ENCODE assay signal across 40 cellular contexts in genomic region chr12:113659015-113659414, GRCh38.
"Had no signal": no experiment of that assay in that cellular context is flagged by ENCODE, and none has a peak within 500 bp of the region (broad histone marks: within the 10 kb centered on the region; RNA-seq: fewer than 3 reads in every experiment).

No MANE protein-coding gene starts in this region.

- H3K27ac Mint-ChIP-seq: activated naive CD4-positive, alpha-beta T cell treated with anti-CD3 and anti-CD28 coated beads for 36 hours; activated naive CD4-positive, alpha-beta T cell treated with anti-CD3 and anti-CD28 coated beads, Interleukin-2, amount 10 ng/mL, durations not matched to agents 7 days and 5 days; activated naive CD4-positive, alpha-beta T cell treated with anti-CD3 and anti-CD28 coated beads, Interleukin-2, amount 50 U/mL, for 24 hours; activated naive CD4-positive, alpha-beta T cell treated with anti-CD3 and anti-CD28 coated beads, Interleukin-2, amount 50 U/mL, for 72 hours; activated naive CD8-positive, alpha-beta T cell; activated naive CD8-positive, alpha-beta T cell treated with anti-CD3 and anti-CD28 coated beads for 36 hours; activated naive CD8-positive, alpha-beta T cell treated with anti-CD3 and anti-CD28 coated beads, Interleukin-2, amount 10 ng/mL, durations not matched to agents 7 days and 5 days; activated naive CD8-positive, alpha-beta T cell treated with anti-CD3 and anti-CD28 coated beads, Interleukin-2, amount 50 U/mL, for 24 hours; activated T-cell treated with anti-CD3 and anti-CD28 coated beads, Interleukin-2, amount 50 U/mL, for 24 hours; activated T-cell treated with anti-CD3 and anti-CD28 coated beads, Interleukin-2, amount 50 U/mL, for 72 hours; activated T-helper 1 cell treated with anti-CD3 and anti-CD28 coated beads, Interleukin-12 subunit alpha, Interleukin-12 subunit beta, Interleukin-2, Interleukin-4 antibody, amounts not matched to agents 30 ng/mL and 10 ng/mL and 1 ng/mL, durations not matched to agents 14 hours and 24 hours and 36 hours; activated T-helper 17 cell treated with anti-CD3 and anti-CD28 coated beads, Interleukin-2, amount 50 U/mL, for 72 hours; activated T-helper 2 cell treated with anti-CD3 and anti-CD28 coated beads, Interferon-gamma antibody, Interleukin-2, Interleukin-4, amounts not matched to agents 10 μg/mL and 5 μg/mL and 100 μg/mL, durations not matched to agents 14 hours and 24 hours and 36 hours had no signal

- DNase-seq: activated effector memory CD4-positive, alpha-beta T cell treated with anti-CD3 and anti-CD28 coated beads, Interleukin-2, amount 50 U/mL, for 16 hours; activated effector memory CD4-positive, alpha-beta T cell treated with Interleukin-2 at 50 U/mL for 16 hours; activated gamma-delta T cell; activated gamma-delta T cell treated with Interleukin-2 at 50 U/mL for 16 hours; activated naive CD4-positive, alpha-beta T cell; activated naive CD4-positive, alpha-beta T cell treated with anti-CD3 and anti-CD28 coated beads for 36 hours; activated naive CD4-positive, alpha-beta T cell treated with anti-CD3 and anti-CD28 coated beads, Interleukin-2, amount 10 ng/mL, durations not matched to agents 7 days and 5 days; activated naive CD4-positive, alpha-beta T cell treated with anti-CD3 and anti-CD28 coated beads, Interleukin-2, amount 50 U/mL, for 16 hours; activated naive CD4-positive, alpha-beta T cell treated with Interleukin-2 at 50 U/mL for 16 hours; activated naive CD8-positive, alpha-beta T cell treated with anti-CD3 and anti-CD28 coated beads for 36 hours; activated naive CD8-positive, alpha-beta T cell treated with anti-CD3 and anti-CD28 coated beads, Interleukin-2, amount 10 ng/mL, durations not matched to agents 7 days and 5 days; activated naive CD8-positive, alpha-beta T cell treated with anti-CD3 and anti-CD28 coated beads, Interleukin-2, amount 50 U/mL, for 24 hours; activated T-cell treated with anti-CD3 and anti-CD28 coated beads, Interleukin-2, amount 50 U/mL, for 1 hour; activated T-cell treated with anti-CD3 and anti-CD28 coated beads, Interleukin-2, amount 50 U/mL, for 24 hours; activated T-cell treated with anti-CD3 and anti-CD28 coated beads, Interleukin-2, amount 50 U/mL, for 4 hours; activated T-cell treated with anti-CD3 and anti-CD28 coated beads, Interleukin-2, amount 50 U/mL, for 48 hours; activated T-cell treated with anti-CD3 and anti-CD28 coated beads, Interleukin-2, amount 50 U/mL, for 72 hours; adrenal gland; amniotic stem cell; amygdala; anterior cingulate cortex; aorta; body of pancreas; brain microvascular endothelial cell; caudate nucleus; central memory CD4-positive, alpha-beta T cell; cerebellar nuclear complex had no signal

- H3K27ac ChIP-seq: adrenal gland, ascending aorta, body of pancreas, brain microvascular endothelial cell, breast epithelium, cardiac muscle cell had no signal

- FAIRE-seq: astrocyte, bronchial epithelial cell had no signal

- H3K4me3 Mint-ChIP-seq: activated naive CD4-positive, alpha-beta T cell treated with anti-CD3 and anti-CD28 coated beads for 36 hours; activated naive CD4-positive, alpha-beta T cell treated with anti-CD3 and anti-CD28 coated beads, Interleukin-2, amount 10 ng/mL, durations not matched to agents 7 days and 5 days; activated naive CD4-positive, alpha-beta T cell treated with anti-CD3 and anti-CD28 coated beads, Interleukin-2, amount 50 U/mL, for 24 hours; activated naive CD8-positive, alpha-beta T cell; activated naive CD8-positive, alpha-beta T cell treated with anti-CD3 and anti-CD28 coated beads for 36 hours; activated naive CD8-positive, alpha-beta T cell treated with anti-CD3 and anti-CD28 coated beads, Interleukin-2, amount 10 ng/mL, durations not matched to agents 7 days and 5 days; activated naive CD8-positive, alpha-beta T cell treated with anti-CD3 and anti-CD28 coated beads, Interleukin-2, amount 50 U/mL, for 24 hours; activated T-cell treated with anti-CD3 and anti-CD28 coated beads, Interleukin-2, amount 50 U/mL, for 24 hours; activated T-cell treated with anti-CD3 and anti-CD28 coated beads, Interleukin-2, amount 50 U/mL, for 4 hours; activated T-cell treated with anti-CD3 and anti-CD28 coated beads, Interleukin-2, amount 50 U/mL, for 72 hours; activated T-helper 1 cell treated with anti-CD3 and anti-CD28 coated beads, Interleukin-12 subunit alpha, Interleukin-12 subunit beta, Interleukin-2, Interleukin-4 antibody, amounts not matched to agents 30 ng/mL and 10 ng/mL and 1 ng/mL, durations not matched to agents 14 hours and 24 hours and 36 hours; activated T-helper 17 cell treated with anti-CD3 and anti-CD28 coated beads, Interleukin-2, amount 50 U/mL, for 72 hours; brain; central memory CD8-positive, alpha-beta T cell had no signal

- H3K9me3 Mint-ChIP-seq: activated T-helper 1 cell treated with anti-CD3 and anti-CD28 coated beads, Interleukin-12 subunit alpha, Interleukin-12 subunit beta, Interleukin-2, Interleukin-4 antibody, amounts not matched to agents 30 ng/mL and 10 ng/mL and 1 ng/mL, durations not matched to agents 14 hours and 24 hours and 36 hours; activated T-helper 17 cell treated with anti-CD3 and anti-CD28 coated beads, Interleukin-2, amount 50 U/mL, for 72 hours; central memory CD8-positive, alpha-beta T cell had no signal

- H3K36me3 ChIP-seq: adrenal gland, ascending aorta, brain microvascular endothelial cell, breast epithelium, cardiac muscle cell had no signal

- H3K4me1 ChIP-seq: adrenal gland, ascending aorta, body of pancreas, breast epithelium had no signal

- ATAC-seq: activated naive CD4-positive, alpha-beta T cell treated with anti-CD3 and anti-CD28 coated beads, Interleukin-2, amount 50 U/mL, for 72 hours; activated naive CD8-positive, alpha-beta T cell treated with anti-CD3 and anti-CD28 coated beads, Interleukin-2, amount 50 U/mL, for 24 hours; activated T-cell treated with anti-CD3 and anti-CD28 coated beads, Interleukin-2, amount 50 U/mL, for 4 hours; activated T-cell treated with anti-CD3 and anti-CD28 coated beads, Interleukin-2, amount 50 U/mL, for 72 hours; activated T-helper 17 cell treated with anti-CD3 and anti-CD28 coated beads, Interleukin-2, amount 50 U/mL, for 72 hours; body of pancreas had no signal

- H3K36me3 Mint-ChIP-seq: activated naive CD4-positive, alpha-beta T cell treated with anti-CD3 and anti-CD28 coated beads, Interleukin-2, amount 10 ng/mL, durations not matched to agents 7 days and 5 days; activated naive CD4-positive, alpha-beta T cell treated with anti-CD3 and anti-CD28 coated beads, Interleukin-2, amount 50 U/mL, for 24 hours; activated naive CD8-positive, alpha-beta T cell; activated naive CD8-positive, alpha-beta T cell treated with anti-CD3 and anti-CD28 coated beads for 36 hours; activated naive CD8-positive, alpha-beta T cell treated with anti-CD3 and anti-CD28 coated beads, Interleukin-2, amount 10 ng/mL, durations not matched to agents 7 days and 5 days; brain had no signal

- H3K4me3 ChIP-seq: adrenal gland, ascending aorta, body of pancreas, breast epithelium, cardiac muscle cell had no signal

- H3K9me3 ChIP-seq: adrenal gland, ascending aorta had no signal

- H3K27me3 ChIP-seq: ascending aorta, body of pancreas, brain microvascular endothelial cell, cardiac muscle cell had no signal

- H3K4me1 Mint-ChIP-seq: activated naive CD4-positive, alpha-beta T cell treated with anti-CD3 and anti-CD28 coated beads, Interleukin-2, amount 10 ng/mL, durations not matched to agents 7 days and 5 days; activated naive CD4-positive, alpha-beta T cell treated with anti-CD3 and anti-CD28 coated beads, Interleukin-2, amount 50 U/mL, for 24 hours; activated naive CD8-positive, alpha-beta T cell treated with anti-CD3 and anti-CD28 coated beads for 36 hours; activated naive CD8-positive, alpha-beta T cell treated with anti-CD3 and anti-CD28 coated beads, Interleukin-2, amount 10 ng/mL, durations not matched to agents 7 days and 5 days; activated naive CD8-positive, alpha-beta T cell treated with anti-CD3 and anti-CD28 coated beads, Interleukin-2, amount 50 U/mL, for 24 hours; activated T-helper 17 cell treated with anti-CD3 and anti-CD28 coated beads, Interleukin-2, amount 50 U/mL, for 72 hours; central memory CD8-positive, alpha-beta T cell had no signal
